Comparison of ENCODE assay signal across 1 cellular context in the genomic region with DNA sequence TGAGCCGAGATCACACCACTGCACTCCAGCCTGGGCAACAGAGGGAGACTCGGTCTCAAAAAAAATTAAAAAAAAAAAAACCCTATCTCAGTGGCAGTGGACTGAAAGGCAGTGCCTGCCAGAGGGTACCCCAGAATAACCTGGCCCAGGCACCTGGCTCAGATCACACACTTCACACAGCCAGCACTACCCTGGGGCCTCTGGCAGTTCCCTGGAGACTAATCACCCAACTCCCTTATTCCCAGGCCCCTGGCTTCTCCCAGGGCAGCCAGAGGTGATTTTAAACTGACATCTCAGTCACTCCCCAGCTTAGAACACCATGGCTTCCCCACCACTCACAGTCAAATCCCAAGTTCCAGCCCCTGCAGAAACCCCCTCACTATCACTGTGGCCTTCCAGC.
TF ChIP-seq lines count a peak whose summit lies in the region.

No MANE protein-coding gene starts in this region.

TF ChIP-seq in SK-N-SH, 30 proteins besides CTCF, POLR2A, EP300 and RAD21:
- TF ChIP-seq FOXM1 (IDR thresholded peaks at IDR 0.05; ENCODE audit: low read depth) (no peak), MXI1 (IDR thresholded peaks at IDR 0.05; ENCODE audit: low read depth, low read length) (no peak), SMC3 (IDR thresholded peaks at IDR 0.05; ENCODE audit: low read depth, low read length) (no peak)
- TF ChIP-seq, protein P1, sequence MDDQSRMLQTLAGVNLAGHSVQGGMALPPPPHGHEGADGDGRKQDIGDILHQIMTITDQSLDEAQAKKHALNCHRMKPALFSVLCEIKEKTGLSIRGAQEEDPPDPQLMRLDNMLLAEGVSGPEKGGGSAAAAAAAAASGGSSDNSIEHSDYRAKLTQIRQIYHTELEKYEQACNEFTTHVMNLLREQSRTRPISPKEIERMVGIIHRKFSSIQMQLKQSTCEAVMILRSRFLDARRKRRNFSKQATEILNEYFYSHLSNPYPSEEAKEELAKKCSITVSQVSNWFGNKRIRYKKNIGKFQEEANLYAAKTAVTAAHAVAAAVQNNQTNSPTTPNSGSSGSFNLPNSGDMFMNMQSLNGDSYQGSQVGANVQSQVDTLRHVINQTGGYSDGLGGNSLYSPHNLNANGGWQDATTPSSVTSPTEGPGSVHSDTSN (IDR thresholded peaks at IDR 0.05), result no peak
- TF ChIP-seq, protein P2, sequence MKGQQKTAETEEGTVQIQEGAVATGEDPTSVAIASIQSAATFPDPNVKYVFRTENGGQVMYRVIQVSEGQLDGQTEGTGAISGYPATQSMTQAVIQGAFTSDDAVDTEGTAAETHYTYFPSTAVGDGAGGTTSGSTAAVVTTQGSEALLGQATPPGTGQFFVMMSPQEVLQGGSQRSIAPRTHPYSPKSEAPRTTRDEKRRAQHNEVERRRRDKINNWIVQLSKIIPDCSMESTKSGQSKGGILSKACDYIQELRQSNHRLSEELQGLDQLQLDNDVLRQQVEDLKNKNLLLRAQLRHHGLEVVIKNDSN (IDR thresholded peaks at IDR 0.05; ENCODE audit: borderline replicate concordance, low read depth), result no peak
